In genomic region chr20:59157961-59158541, GRCh38 we compare ENCODE assay signal across 1 cellular context.
TF ChIP-seq lines count a peak whose summit lies in the region.

No MANE protein-coding gene starts in this region.

TF ChIP-seq in IMR-90, 13 proteins besides CTCF, POLR2A, EP300 and RAD21:
- TF ChIP-seq MAZ (IDR thresholded peaks at IDR 0.05; ENCODE audit: borderline replicate concordance, low read depth, low read length) (no peak), MXI1 (IDR thresholded peaks at IDR 0.05; ENCODE audit: borderline replicate concordance, low read depth, low read length) (no peak), MAFK (IDR thresholded peaks at IDR 0.05; ENCODE audit: low read depth, low read length) (no peak), NFE2L2 (IDR thresholded peaks at IDR 0.05; ENCODE audit: low read depth, low read length) (no peak), ELK1 (IDR thresholded peaks at IDR 0.05; ENCODE audit: borderline replicate concordance, low read depth, low read length) (no peak), BHLHE40 (IDR thresholded peaks at IDR 0.05; ENCODE audit: low read depth, low read length) (no peak), RCOR1 (IDR thresholded peaks at IDR 0.05; ENCODE audit: insufficient replicate concordance, low read length) (no peak), USF2 (IDR thresholded peaks at IDR 0.05; ENCODE audit: low read depth, low read length) (no peak), FOS (IDR thresholded peaks at IDR 0.05; ENCODE audit: low read depth, low read length) (no peak), CHD1 (IDR thresholded peaks at IDR 0.05; ENCODE audit: low read depth, low read length) (no peak)
